18 cellular contexts compared by ENCODE assay signal in the genomic region with DNA sequence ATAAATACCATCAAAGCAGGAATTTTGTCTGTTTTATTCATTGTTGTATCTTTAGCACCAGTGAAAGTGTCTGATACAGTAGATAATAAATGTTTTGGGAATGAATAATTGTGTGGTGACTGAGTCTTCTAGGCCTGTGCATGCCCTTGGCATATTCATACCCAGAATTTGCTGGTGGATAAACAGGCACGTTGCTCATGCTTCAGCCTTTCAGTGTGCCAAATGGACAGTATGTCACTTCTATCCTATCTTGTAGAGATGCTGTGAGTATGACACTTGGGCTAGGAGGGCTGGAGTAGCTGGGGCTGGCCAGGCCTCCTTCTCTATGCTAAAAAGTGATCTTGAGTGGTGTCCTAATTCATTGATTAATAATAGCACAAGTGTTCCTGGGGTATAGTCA.
DNase-seq lines count a peak whose midpoint lies in the region; ATAC-seq and TF ChIP-seq lines count a peak whose summit lies in the region.
"Had no signal": no experiment of that assay in that cellular context is flagged by ENCODE, and none has a peak within 500 bp of the region (broad histone marks: within the 10 kb centered on the region; RNA-seq: fewer than 3 reads in every experiment).

No MANE protein-coding gene starts in this region.

- peaks cover 7% of the 10 kb centered on the region for H3K4me1 Mint-ChIP-seq in HFFc6 (ENCODE audit: low read depth)
- H3K4me1 Mint-ChIP-seq in stimulated activated effector memory CD8-positive, alpha-beta T cell treated with anti-CD3 and anti-CD28 coated beads, Interleukin-12 subunit alpha, Interleukin-12 subunit beta, amount 100 ng/mL, for 72 hours = no peaks in the 10 kb centered on the region

- DNase-seq in heart right ventricle = no peak
- DNase-seq in cardiac septum (ENCODE audit: low spot score) = no peak
- peak; percentile 40 for DNase-seq in HFFc6
- peak; percentile 71 for DNase-seq in epithelial cell of esophagus (ENCODE audit: low read depth)
- DNase-seq in nucleus accumbens (lab: John Stamatoyannopoulos, UW) = no peak
- DNase-seq in dedifferentiated amniotic fluid mesenchymal stem cell (ENCODE audit: extremely low spot score) = no peak
- DNase-seq in stimulated activated effector memory CD8-positive, alpha-beta T cell treated with anti-CD3 and anti-CD28 coated beads, Interleukin-12 subunit alpha, Interleukin-12 subunit beta, amount 100 ng/mL, for 72 hours (ENCODE audit: low spot score in 2 of 2) = no peak
- DNase-seq: Calu3; CD8-positive, alpha-beta T cell; KBM-7; NCI-H1105 treated with DMSO at 0.1 percent for 48 hours; NCI-H1694 treated with DMSO at 0.1 percent for 48 hours; NCI-H2107; NCI-H2227 treated with DMSO at 0.1 percent for 48 hours; NCI-H510A treated with DMSO at 0.1 percent for 48 hours; NCI-H774; SHP77 had no signal

- no peaks in the 10 kb centered on the region for H3K27me3 ChIP-seq in heart right ventricle
- H3K27me3 ChIP-seq: BLaER1 treated with 17β-estradiol and CSF1 and Interleukin-3, amounts not matched to agents 10 nM and 100 nM had no signal

- no peaks in the 10 kb centered on the region for H3K36me3 ChIP-seq in heart right ventricle
- H3K36me3 ChIP-seq: BLaER1 treated with 17β-estradiol and CSF1 and Interleukin-3, amounts not matched to agents 10 nM and 100 nM had no signal

- peaks cover 0 to 5% (median 0%) of the 10 kb centered on the region in 9 donors for H3K4me1 ChIP-seq in heart right ventricle

- H3K27me3 Mint-ChIP-seq in HFFc6 (ENCODE audit: insufficient read depth) = no peaks in the 10 kb centered on the region; the same call in 1 of the 2 replicates

- peak in 5 of 8 donors; percentile 24 to 67 (median 44) for ATAC-seq in heart right ventricle
- ATAC-seq in stimulated activated effector memory CD8-positive, alpha-beta T cell treated with anti-CD3 and anti-CD28 coated beads, Interleukin-12 subunit alpha, Interleukin-12 subunit beta, amount 100 ng/mL, for 72 hours = no peak
- ATAC-seq: CD8-positive, alpha-beta T cell had no signal

- peaks cover 0 to 24% (median 7%) of the 10 kb centered on the region in 11 donors for H3K9me3 ChIP-seq in heart right ventricle

- intact Hi-C loops in heart right ventricle (cut with DNase I) = no loop called here
- intact Hi-C loops in cardiac septum (cut with DNase I) = no loop called here

- no peaks in the 10 kb centered on the region for H3K36me3 Mint-ChIP-seq in HFFc6 (ENCODE audit: low read depth)
- H3K36me3 Mint-ChIP-seq in stimulated activated effector memory CD8-positive, alpha-beta T cell treated with anti-CD3 and anti-CD28 coated beads, Interleukin-12 subunit alpha, Interleukin-12 subunit beta, amount 100 ng/mL, for 72 hours = no peaks in the 10 kb centered on the region
- H3K36me3 Mint-ChIP-seq: CD8-positive, alpha-beta T cell had no signal

- H3K27ac ChIP-seq in heart right ventricle = no peak overlapping the region
- H3K27ac ChIP-seq: BLaER1 treated with 17β-estradiol and CSF1 and Interleukin-3, amounts not matched to agents 10 nM and 100 nM had no signal

- H3K4me3 ChIP-seq in heart right ventricle = no peak overlapping the region
- no peak overlapping the region for H3K4me3 ChIP-seq in epithelial cell of esophagus (ENCODE audit: low read length)
- H3K4me3 ChIP-seq: BLaER1 treated with 17β-estradiol and CSF1 and Interleukin-3, amounts not matched to agents 10 nM and 100 nM had no signal

- peaks cover 7% of the 10 kb centered on the region for H3K9me3 Mint-ChIP-seq in HFFc6
- H3K9me3 Mint-ChIP-seq in stimulated activated effector memory CD8-positive, alpha-beta T cell treated with anti-CD3 and anti-CD28 coated beads, Interleukin-12 subunit alpha, Interleukin-12 subunit beta, amount 100 ng/mL, for 72 hours = peaks cover 3% of the 10 kb centered on the region

- no peak overlapping the region for H3K27ac Mint-ChIP-seq in HFFc6
- no peak overlapping the region for H3K27ac Mint-ChIP-seq in stimulated activated effector memory CD8-positive, alpha-beta T cell treated with anti-CD3 and anti-CD28 coated beads, Interleukin-12 subunit alpha, Interleukin-12 subunit beta, amount 100 ng/mL, for 72 hours
- H3K27ac Mint-ChIP-seq: CD8-positive, alpha-beta T cell had no signal

- WGBS in heart right ventricle, 2 donors = 32 to 52% methylated on average over 1 of the region's 1 CpG

- no peak overlapping the region for H3K4me3 Mint-ChIP-seq in HFFc6
- H3K4me3 Mint-ChIP-seq in stimulated activated effector memory CD8-positive, alpha-beta T cell treated with anti-CD3 and anti-CD28 coated beads, Interleukin-12 subunit alpha, Interleukin-12 subunit beta, amount 100 ng/mL, for 72 hours = no peak overlapping the region
- H3K4me3 Mint-ChIP-seq: CD8-positive, alpha-beta T cell had no signal

- TF ChIP-seq CTCF in heart right ventricle (IDR thresholded peaks at IDR 0.05) (no peak), HFFc6 (IDR thresholded peaks at IDR 0.05) (no peak), epithelial cell of esophagus (IDR thresholded peaks at IDR 0.05; ENCODE audit: insufficient read depth, low read depth, low read length, missing control alignments) (no peak)

Comparison
In these comparisons a context has a peak if more than half of its experiments do, and no peak if none do; other contexts are left out.
1. DNase-seq: peak in HFFc6 (single experiment) and epithelial cell of esophagus (single experiment); none in heart right ventricle (0 of 2), cardiac septum (single experiment), nucleus accumbens (0 of 56), dedifferentiated amniotic fluid mesenchymal stem cell (single experiment) and stimulated activated effector memory CD8-positive, alpha-beta T cell treated with anti-CD3 and anti-CD28 coated beads, Interleukin-12 subunit alpha, Interleukin-12 subunit beta, amount 100 ng/mL, for 72 hours (0 of 2).